ENCODE assay signal across 8 cellular contexts in the genomic region with DNA sequence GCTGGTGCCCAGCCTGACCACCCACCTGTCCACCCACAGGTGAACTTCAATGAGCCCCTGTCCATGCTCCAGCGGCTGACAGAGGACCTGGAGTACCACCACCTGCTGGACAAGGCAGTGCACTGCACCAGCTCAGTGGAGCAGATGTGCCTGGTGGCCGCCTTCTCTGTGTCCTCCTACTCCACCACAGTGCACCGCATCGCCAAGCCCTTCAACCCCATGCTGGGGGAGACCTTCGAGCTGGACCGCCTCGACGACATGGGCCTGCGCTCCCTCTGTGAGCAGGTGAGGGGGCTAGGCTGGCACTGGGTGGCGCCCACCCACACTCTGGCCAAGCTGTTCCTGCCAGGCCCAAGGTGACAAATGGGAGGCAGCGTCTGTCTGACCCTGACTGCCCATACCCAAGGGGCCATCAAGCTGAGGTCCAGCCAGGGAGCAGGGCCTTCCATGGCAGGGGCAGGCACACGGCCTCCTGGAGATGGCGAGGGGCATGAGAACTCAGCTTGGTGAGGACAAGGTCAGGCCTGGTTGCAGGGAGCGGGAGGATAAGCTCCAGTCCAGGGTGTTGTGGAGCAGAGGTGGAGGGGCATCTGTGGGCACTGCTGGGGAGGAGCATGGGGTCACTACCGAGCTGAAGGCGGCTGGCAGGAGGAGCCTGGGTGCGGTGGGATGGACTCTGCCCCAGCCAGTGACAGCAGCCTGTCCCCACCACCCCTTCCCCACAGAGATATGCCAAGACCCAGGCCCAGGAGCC.
DNase-seq lines count a peak whose midpoint lies in the region; FAIRE-seq and TF ChIP-seq lines count a peak whose summit lies in the region.

No MANE protein-coding gene starts in this region.

- no peak overlapping the region for H3K23ac ChIP-seq in H1 (ENCODE audit: insufficient read length)

- peaks cover 67% of the 10 kb centered on the region for H3K36me3 ChIP-seq in WERI-Rb-1
- H3K36me3 ChIP-seq in H1 (ENCODE audit: control insufficient read depth in 2 of 4, insufficient read depth in 4 of 4, low read length in 3 of 4): peaks cover 0 to 9% (median 2%) of the 10 kb centered on the region in 4 experiments; a peak in 2 of 8 replicates

- H2BK12ac ChIP-seq in H1 (ENCODE audit: low read depth, low read length): no peak overlapping the region

- H3K4me1 ChIP-seq in H1 (replicated peaks in 1 of 4; ENCODE audit: control insufficient read depth in 3 of 4, insufficient read depth in 4 of 4, low read length in 3 of 4): peaks cover 0 to 4% (median 4%) of the 10 kb centered on the region in 4 experiments; a peak in 5 of 7 replicates

- no peak overlapping the region for H3K18ac ChIP-seq in H1 (ENCODE audit: extremely low read depth, low read length)

- no peaks in the 10 kb centered on the region for H3K79me2 ChIP-seq in H1 (ENCODE audit: control insufficient read depth in 1 of 2, insufficient read depth in 2 of 2, low read length in 2 of 2)

- H2BK120ac ChIP-seq in H1 (replicated peaks; ENCODE audit: low read depth, low read length): no peak overlapping the region

- H4K8ac ChIP-seq in H1 (ENCODE audit: extremely low read depth, insufficient read depth, low read length): peak overlapping the region; percentile 68; the same call in 1 of the 2 replicates

- no peak overlapping the region for H4K91ac ChIP-seq in H1 (replicated peaks; ENCODE audit: insufficient read length, low read length)

- FAIRE-seq in H1 (lab: Jason Lieb, UNC): no peak

- no peak overlapping the region for H2AK5ac ChIP-seq in H1 (ENCODE audit: low read depth, low read length)

- no peak overlapping the region for H2BK15ac ChIP-seq in H1 (ENCODE audit: low read length)

- POLR2A ChIA-PET in H1 (lab: Charles Lee; ENCODE audit: partially characterized antibody): interaction anchor here (0.6 to 1.1 kb wide), 4 partner anchors 10 to 1527 kb away, joined by 3 to 6 read pairs (median 4); no protein-coding TSS in a partner anchor

- TF ChIP-seq CTCF in WERI-Rb-1 (IDR thresholded peaks at IDR 0.05; ENCODE audit: low read depth, low read length) (peak; percentile 98), H1 (IDR thresholded peaks at IDR 0.05; ENCODE audit: control extremely low read depth in 1 of 3, insufficient read depth in 1 of 3, low read depth in 1 of 3, low read length in 3 of 3) (peak; percentile 86 to 99 (median 93))

- H3K9me3 ChIP-seq in WERI-Rb-1 (ENCODE audit: severe bottlenecking): no peaks in the 10 kb centered on the region
- H3K9me3 ChIP-seq in H1 (ENCODE audit: insufficient read depth in 2 of 2, low read depth in 1 of 2, low read length in 1 of 2): no peaks in the 10 kb centered on the region

- H4K5ac ChIP-seq in H1 (ENCODE audit: insufficient read length, low read depth, low read length): no peak overlapping the region

- in situ Hi-C loops in G401 (cut with HindIII; ENCODE audit: low sequenced_read_pairs): no loop called here

- H3K9ac ChIP-seq in H1 (replicated peaks in 1 of 4; ENCODE audit: extremely low read depth in 1 of 4, low read depth in 3 of 4, low read length in 3 of 4): no peak overlapping the region

- peak; percentile 78 for DNase-seq in AG08396 (ENCODE audit: low spot score)
- peak; percentile 13 for DNase-seq in H4 (ENCODE audit: low spot score)
- peak; percentile 66 for DNase-seq in WERI-Rb-1
- peak in 1 of 2 experiments; percentile 82 for DNase-seq in H1 (ENCODE audit: low read depth in 1 of 2, low spot score in 2 of 2)
- peak; percentile 17 for DNase-seq in mucosa of gallbladder (ENCODE audit: low spot score)
- DNase-seq in NCI-H345 treated with DMSO at 0.1 percent for 48 hours (lab: John Stamatoyannopoulos, UW; ENCODE audit: unreplicated experiment): no peak
- DNase-seq in KG1 (lab: John Stamatoyannopoulos, UW): no peak
- no peak for DNase-seq in G401 (ENCODE audit: low spot score)

- H3K4ac ChIP-seq in H1 (replicated peaks; ENCODE audit: insufficient read length, low read depth, low read length): no peak overlapping the region

- no peak overlapping the region for H3K4me2 ChIP-seq in H1 (ENCODE audit: insufficient read depth in 1 of 2, low read depth in 2 of 2, low read length in 2 of 2)

- TF ChIP-seq RAD21 in H1 (IDR thresholded peaks at IDR 0.05 in 1 of 2, conservative IDR thresholded peaks at IDR 0.05 in 1 of 2; ENCODE audit: low read depth in 2 of 2, low read length in 2 of 2): peak; percentile 72 to 74

- CTCF ChIA-PET in H1 (lab: Charles Lee; ENCODE audit: partially characterized antibody): interaction anchor here (0.6 to 6.2 kb wide), 41 partner anchors 9 to 516 kb away, joined by 3 to 73 read pairs (median 4); partner anchors contain the start of gene SLC35E4

- H3K79me1 ChIP-seq in H1 (ENCODE audit: low read depth, low read length): no peaks in the 10 kb centered on the region

- no peak overlapping the region for H2BK20ac ChIP-seq in H1 (ENCODE audit: low read length)

- no peak overlapping the region for H3K4me3 ChIP-seq in WERI-Rb-1 (ENCODE audit: low read depth, low read length)
- no peak overlapping the region for H3K4me3 ChIP-seq in H1 (ENCODE audit: extremely low read depth in 1 of 4, insufficient read depth in 2 of 4, low read depth in 3 of 4, low read length in 4 of 4)

- H3K27ac ChIP-seq in WERI-Rb-1 (no peak overlapping the region), H1 (ENCODE audit: low read depth, low read length) (no peak overlapping the region)

- no peak for TF ChIP-seq POLR2A in H1 (IDR thresholded peaks at IDR 0.05; ENCODE audit: control extremely low read depth in 1 of 2, low read depth in 2 of 2, low read length in 2 of 2)

- H3K27me3 ChIP-seq in WERI-Rb-1 (ENCODE audit: insufficient read depth, low read depth, severe bottlenecking): no peaks in the 10 kb centered on the region
- no peaks in the 10 kb centered on the region for H3K27me3 ChIP-seq in H1 (replicated peaks in 1 of 4; ENCODE audit: control insufficient read depth in 3 of 4, extremely low read depth in 1 of 4, insufficient read depth in 3 of 4, low read length in 3 of 4)

- no peak for TF ChIP-seq EP300 in H1 (IDR thresholded peaks at IDR 0.05; ENCODE audit: borderline replicate concordance in 1 of 2, low read depth in 2 of 2, low read length in 2 of 2)

- H4K20me1 ChIP-seq in H1 (replicated peaks in 1 of 2; ENCODE audit: control insufficient read depth in 1 of 2, insufficient read depth in 2 of 2, low read length in 2 of 2): peaks cover 1 to 3% of the 10 kb centered on the region in 2 experiments

- H3K14ac ChIP-seq in H1 (ENCODE audit: insufficient read length): no peak overlapping the region

- H3K56ac ChIP-seq in H1 (replicated peaks; ENCODE audit: insufficient read length, low read depth, low read length): no peak overlapping the region

- H2AFZ ChIP-seq in H1 (ENCODE audit: low read length): no peak overlapping the region

- H3K23me2 ChIP-seq in H1 (ENCODE audit: low read depth, low read length): no peaks in the 10 kb centered on the region

- no peak overlapping the region for H2BK5ac ChIP-seq in H1 (ENCODE audit: low read depth, low read length)

- 85% methylated on average over 16 of the region's 17 CpGs; no CpG with 5 or more reads in 1 of the 2 experiments for WGBS in H1 (ENCODE audit: extremely low coverage in 1 of 2, insufficient coverage in 1 of 2, insufficient read length in 1 of 2, insufficient replicate concordance in 2 of 2, low coverage in 1 of 2, low lambda C conversion rate in 2 of 2, missing lambda C conversion rate in 1 of 2), 2 experiments

TF ChIP-seq in H1, 55 proteins besides CTCF, POLR2A, EP300 and RAD21:
- TF ChIP-seq TAF7 (optimal IDR thresholded peaks at IDR 0.05; ENCODE audit: borderline replicate concordance, low read depth, low read length): no peak
- no peak for TF ChIP-seq TAF1 (IDR thresholded peaks at IDR 0.05; ENCODE audit: low read depth, low read length)
- TF ChIP-seq CBX8 (IDR thresholded peaks at IDR 0.05; ENCODE audit: borderline replicate concordance, low read depth, low read length): no peak
- TF ChIP-seq HDAC6 (IDR thresholded peaks at IDR 0.05; ENCODE audit: low read depth, low read length): no peak
- no peak for TF ChIP-seq RNF2 (IDR thresholded peaks at IDR 0.05; ENCODE audit: borderline replicate concordance, low read depth, low read length, missing control alignments, poor library complexity, severe bottlenecking)
- TF ChIP-seq CEBPB (IDR thresholded peaks at IDR 0.05; ENCODE audit: low read depth, low read length): no peak
- no peak for TF ChIP-seq BACH1 (IDR thresholded peaks at IDR 0.05; ENCODE audit: low read length)
- no peak for TF ChIP-seq YY1 (IDR thresholded peaks at IDR 0.05; ENCODE audit: low read depth, low read length)
- TF ChIP-seq JUND (IDR thresholded peaks at IDR 0.05; ENCODE audit: low read length): no peak
- no peak for TF ChIP-seq PHF8 (conservative IDR thresholded peaks at IDR 0.05; ENCODE audit: low read depth, low read length)
- no peak for TF ChIP-seq RXRA (IDR thresholded peaks at IDR 0.05; ENCODE audit: insufficient read depth, low read depth, low read length)
- no peak for TF ChIP-seq NRF1 (IDR thresholded peaks at IDR 0.05; ENCODE audit: low read depth, low read length)
- TF ChIP-seq BRCA1 (IDR thresholded peaks at IDR 0.05; ENCODE audit: low read depth, low read length): no peak

Comparison
In these comparisons a context has a peak if more than half of its experiments do, and no peak if none do; other contexts are left out.
1. DNase-seq: peak in AG08396 (single experiment), H4 (single experiment), WERI-Rb-1 (single experiment) and mucosa of gallbladder (single experiment); none in NCI-H345 treated with DMSO at 0.1 percent for 48 hours (single experiment), KG1 (single experiment) and G401 (single experiment).